Comparison of ENCODE assay signal across 10 cellular contexts in the genomic region with DNA sequence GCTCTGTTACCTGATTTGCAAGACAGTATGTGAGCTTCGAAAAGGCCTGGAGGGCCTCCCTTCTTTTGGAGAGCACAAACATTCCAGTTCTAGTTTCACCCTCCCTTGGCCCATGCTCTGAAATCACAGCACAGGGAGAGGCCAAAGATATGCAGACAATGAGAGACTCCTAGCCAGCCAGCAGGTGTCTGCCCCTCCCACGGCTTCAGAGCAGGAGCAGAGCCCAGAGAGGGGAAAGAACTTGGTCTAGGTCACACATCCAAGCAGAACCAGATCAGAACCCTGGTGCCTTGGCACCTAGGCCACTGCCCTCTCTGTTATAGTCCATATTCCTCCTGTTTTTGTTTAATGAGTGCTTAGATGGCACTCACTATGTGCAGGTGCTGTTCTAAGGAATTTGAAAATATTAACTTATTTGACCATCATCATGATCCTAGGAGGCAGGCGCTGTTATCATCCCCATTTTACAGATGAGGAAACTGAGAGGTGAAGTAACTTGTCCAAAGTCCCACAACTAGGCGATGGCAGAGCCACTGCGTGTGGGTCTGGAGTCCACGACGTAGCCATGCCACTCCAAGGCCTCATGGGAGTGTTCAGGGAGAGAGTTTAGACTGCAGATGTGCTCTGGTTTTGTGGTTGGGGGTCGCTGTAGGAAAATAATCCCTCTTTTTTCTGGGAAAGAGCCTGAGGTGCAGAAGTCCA. TPM values are rescaled to one million over a fixed set of nuclear protein-coding genes. Genes with fewer than 3 reads are reported as not detected.
DNase-seq lines count a peak whose midpoint lies in the region; TF ChIP-seq lines count a peak whose summit lies in the region.
"Had no signal": no experiment of that assay in that cellular context is flagged by ENCODE, and none has a peak within 500 bp of the region (broad histone marks: within the 10 kb centered on the region; RNA-seq: fewer than 3 reads in every experiment).

No MANE protein-coding gene starts in this region.

- H3K4me3 ChIP-seq in esophagus (ENCODE audit: low read depth in 1 of 2, low read length in 2 of 2), result no peak overlapping the region
- no peak overlapping the region for H3K4me3 ChIP-seq in urinary bladder (ENCODE audit: low read depth, low read length)
- H3K4me3 ChIP-seq in smooth muscle cell, result no peak overlapping the region
- H3K4me3 ChIP-seq: pancreas had no signal

- no peak for TF ChIP-seq CTCF in smooth muscle cell (IDR thresholded peaks at IDR 0.05; ENCODE audit: borderline replicate concordance, insufficient read depth, poor library complexity, severe bottlenecking)

- DNase-seq in T-helper 1 cell (no peak), myocyte (ENCODE audit: low read depth) (peak; percentile 86), smooth muscle cell (lab: John Stamatoyannopoulos, UW; ENCODE audit: unreplicated experiment) (no peak), GF-D8 (lab: John Stamatoyannopoulos, UW) (no peak)
- DNase-seq in activated CD8-positive, alpha-beta memory T cell treated with anti-CD3 and anti-CD28 coated beads, Interleukin-2, amount 50 U/mL, for 48 hours, result no peak
- DNase-seq: DND-41, pancreas had no signal

- no peaks in the 10 kb centered on the region for H3K36me3 ChIP-seq in esophagus (ENCODE audit: control insufficient read depth in 2 of 2, insufficient read depth in 2 of 2, low read length in 1 of 2)
- H3K36me3 ChIP-seq in urinary bladder (ENCODE audit: insufficient read depth), result no peaks in the 10 kb centered on the region
- no peaks in the 10 kb centered on the region for H3K36me3 ChIP-seq in smooth muscle cell (ENCODE audit: low read depth)
- H3K36me3 ChIP-seq: pancreas had no signal

- H3K79me2 ChIP-seq in smooth muscle cell (ENCODE audit: low read depth), result no peaks in the 10 kb centered on the region

- no peaks in the 10 kb centered on the region for H3K9me3 Mint-ChIP-seq in T-helper 1 cell treated with Interleukin-12 subunit alpha and Interleukin-12 subunit beta and Interleukin-4 antibody, amounts not matched to agents 30 μg/mL and 1 μg/mL, for 36 hours

- no peak overlapping the region for H3K4me3 Mint-ChIP-seq in T-helper 1 cell treated with Interleukin-12 subunit alpha and Interleukin-12 subunit beta and Interleukin-4 antibody, amounts not matched to agents 30 μg/mL and 1 μg/mL, for 36 hours

- no peaks in the 10 kb centered on the region for H3K4me1 ChIP-seq in esophagus (ENCODE audit: control insufficient read depth in 2 of 2, insufficient read depth in 2 of 2, low read length in 1 of 2)
- peaks cover 4% of the 10 kb centered on the region for H3K4me1 ChIP-seq in urinary bladder (ENCODE audit: insufficient read depth)
- H3K4me1 ChIP-seq in smooth muscle cell (ENCODE audit: low read depth), result peaks cover 14% of the 10 kb centered on the region
- H3K4me1 ChIP-seq: pancreas had no signal

- H2AFZ ChIP-seq in smooth muscle cell (ENCODE audit: low read depth), result no peak overlapping the region

- H3K36me3 Mint-ChIP-seq in T-helper 1 cell treated with Interleukin-12 subunit alpha and Interleukin-12 subunit beta and Interleukin-4 antibody, amounts not matched to agents 30 μg/mL and 1 μg/mL, for 36 hours (ENCODE audit: low read depth), result no peaks in the 10 kb centered on the region

- peak overlapping the region; percentile 52 for H3K27ac Mint-ChIP-seq in T-helper 1 cell treated with Interleukin-12 subunit alpha and Interleukin-12 subunit beta and Interleukin-4 antibody, amounts not matched to agents 30 μg/mL and 1 μg/mL, for 36 hours

- no peak overlapping the region for H3K9ac ChIP-seq in smooth muscle cell (ENCODE audit: low read depth)

- H3K4me2 ChIP-seq in smooth muscle cell, result no peak overlapping the region

- H3K9me3 ChIP-seq in esophagus (ENCODE audit: control insufficient read depth in 2 of 2, insufficient read depth in 1 of 2, low read depth in 1 of 2, low read length in 1 of 2) (no peaks in the 10 kb centered on the region), smooth muscle cell (replicated peaks; ENCODE audit: low read depth) (no peaks in the 10 kb centered on the region)
- H3K9me3 ChIP-seq: pancreas had no signal

- H3K27me3 Mint-ChIP-seq in T-helper 1 cell treated with Interleukin-12 subunit alpha and Interleukin-12 subunit beta and Interleukin-4 antibody, amounts not matched to agents 30 μg/mL and 1 μg/mL, for 36 hours (ENCODE audit: low read depth), result peaks cover 5% of the 10 kb centered on the region

- no peaks in the 10 kb centered on the region for H3F3A ChIP-seq in smooth muscle cell (ENCODE audit: low read depth)

- 73 to 78% methylated on average over 8 of the region's 8 CpGs for WGBS in esophagus, 2 donors
- WGBS in urinary bladder, result 82% methylated on average over 8 of the region's 8 CpGs
- 75% methylated on average over 8 of the region's 8 CpGs for WGBS in smooth muscle cell (ENCODE audit: low lambda C conversion rate)

- no peaks in the 10 kb centered on the region for H4K20me1 ChIP-seq in smooth muscle cell (ENCODE audit: low read depth)

- peaks cover 14% of the 10 kb centered on the region for H3K4me1 Mint-ChIP-seq in T-helper 1 cell treated with Interleukin-12 subunit alpha and Interleukin-12 subunit beta and Interleukin-4 antibody, amounts not matched to agents 30 μg/mL and 1 μg/mL, for 36 hours (ENCODE audit: low read depth)

- H3K27me3 ChIP-seq in esophagus (ENCODE audit: control insufficient read depth in 1 of 2, insufficient read depth in 2 of 2, low read length in 2 of 2), result no peaks in the 10 kb centered on the region
- H3K27me3 ChIP-seq in smooth muscle cell (ENCODE audit: low read depth), result peaks cover 48% of the 10 kb centered on the region
- H3K27me3 ChIP-seq: pancreas had no signal

- H3K27ac ChIP-seq in esophagus (ENCODE audit: low read depth in 2 of 2, low read length in 1 of 2) (peak overlapping the region; percentile 48 to 81), urinary bladder (ENCODE audit: low read depth) (peak overlapping the region; percentile 76), smooth muscle cell (ENCODE audit: low read depth) (no peak overlapping the region)
- H3K27ac ChIP-seq: pancreas had no signal

RNA-seq across cellular contexts. Expression of a gene that starts 27.2 kb away (rescaled TPM):
- polyA plus RNA-seq in esophagus (1 to 10 TPM; 3.2 to 7.1 TPM), urinary bladder (36.6 TPM), smooth muscle cell (0.19 and 0.22 TPM in 2 replicates)
- total RNA-seq in myocyte (48.8 and 60.3 TPM in 2 replicates), urinary bladder (9.3 TPM), smooth muscle cell (0.09 and 0.18 TPM in 2 replicates)
- polyA plus RNA-seq in myocyte (2012), result 48.2 TPM
